In the genomic region with DNA sequence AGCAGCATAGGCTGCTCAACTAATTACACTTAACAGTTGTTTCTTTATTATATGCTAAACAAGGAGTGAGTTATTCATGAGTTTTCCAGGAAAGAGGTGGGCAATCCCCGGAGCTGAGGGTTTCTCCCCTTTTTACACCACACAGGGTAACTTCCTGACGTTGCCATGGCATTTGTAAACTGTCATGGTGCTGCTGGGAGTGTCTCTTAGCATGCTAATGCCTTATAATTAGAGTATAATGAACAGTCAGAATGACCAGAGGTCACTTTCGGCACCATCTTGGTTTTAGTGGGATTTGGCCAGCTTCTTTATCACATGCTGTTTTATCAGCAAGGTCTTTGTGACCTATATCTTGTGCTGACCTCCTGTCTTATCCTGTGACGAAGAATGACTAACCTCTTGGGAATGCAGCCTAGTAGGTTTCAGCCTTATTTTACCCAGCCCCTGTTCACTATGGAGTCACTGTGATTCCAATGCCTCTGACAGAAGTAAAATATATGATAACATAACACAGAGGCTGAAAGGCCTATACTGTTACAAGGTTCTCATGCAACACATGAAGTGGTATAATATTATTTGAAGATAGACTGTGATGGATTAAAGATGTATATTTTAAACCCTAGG, we compare ENCODE assay signal across 9 cellular contexts. TPM values are rescaled to one million over a fixed set of nuclear protein-coding genes. Genes with fewer than 3 reads are reported as not detected.
DNase-seq lines count a peak whose midpoint lies in the region; ATAC-seq lines count a peak whose summit lies in the region.
"Had no signal": no experiment of that assay in that cellular context is flagged by ENCODE, and none has a peak within 500 bp of the region (broad histone marks: within the 10 kb centered on the region; RNA-seq: fewer than 3 reads in every experiment).

No MANE protein-coding gene starts in this region.

- intact Hi-C loops in activated CD4-positive, alpha-beta memory T cell treated with anti-CD3 and anti-CD28 coated beads for 36 hours (cut with micrococcal nuclease) = loop anchor here (1.0 kb wide), 3 partner anchors 8 to 12 kb away; no protein-coding TSS in a partner anchor

- no peaks in the 10 kb centered on the region for H3K9me3 Mint-ChIP-seq in activated CD4-positive, alpha-beta memory T cell treated with anti-CD3 and anti-CD28 coated beads for 36 hours
- H3K9me3 Mint-ChIP-seq: CD8-positive, alpha-beta memory T cell had no signal

- CTCF ChIA-PET in activated CD4-positive, alpha-beta memory T cell treated with anti-CD3 and anti-CD28 coated beads for 36 hours (lab: Charles Lee) = no interaction called here

- H3K4me1 Mint-ChIP-seq in activated CD4-positive, alpha-beta memory T cell treated with anti-CD3 and anti-CD28 coated beads for 36 hours (ENCODE audit: low read depth) = peaks cover 23% of the 10 kb centered on the region

- peaks cover 7% of the 10 kb centered on the region for H3K36me3 Mint-ChIP-seq in activated CD4-positive, alpha-beta memory T cell treated with anti-CD3 and anti-CD28 coated beads for 36 hours

- DNase-seq in A172 (ENCODE audit: low spot score) (peak; percentile 78), iPS DF 19.7 (ENCODE audit: low read depth, low spot score) (peak; percentile 47), AML-193 (lab: John Stamatoyannopoulos, UW) (no peak), NCI-H82 (lab: John Stamatoyannopoulos, UW) (no peak), NCI-H774 (lab: John Stamatoyannopoulos, UW) (no peak)
- DNase-seq in activated CD4-positive, alpha-beta memory T cell treated with anti-CD3 and anti-CD28 coated beads for 36 hours = peak; percentile 79
- DNase-seq: CD8-positive, alpha-beta memory T cell had no signal

- H3K27ac Mint-ChIP-seq in activated CD4-positive, alpha-beta memory T cell treated with anti-CD3 and anti-CD28 coated beads for 36 hours = peak overlapping the region; percentile 45
- H3K27ac Mint-ChIP-seq: CD8-positive, alpha-beta memory T cell had no signal

- POLR2A ChIA-PET in activated CD4-positive, alpha-beta memory T cell treated with anti-CD3 and anti-CD28 coated beads for 36 hours (lab: Charles Lee) = interaction anchor here (0.8 to 1.0 kb wide), 2 partner anchors 9 to 12 kb away, joined by 5 read pairs; no protein-coding TSS in a partner anchor

- ATAC-seq in HG02798 (IDR thresholded peaks at IDR 0.05; ENCODE audit: poor library complexity, unreplicated experiment) (peak; percentile 35), HG03571 (IDR thresholded peaks at IDR 0.05; ENCODE audit: unreplicated experiment) (no peak)

- H3K4me3 Mint-ChIP-seq in activated CD4-positive, alpha-beta memory T cell treated with anti-CD3 and anti-CD28 coated beads for 36 hours = no peak overlapping the region
- H3K4me3 Mint-ChIP-seq: CD8-positive, alpha-beta memory T cell had no signal

- H3K27me3 Mint-ChIP-seq in activated CD4-positive, alpha-beta memory T cell treated with anti-CD3 and anti-CD28 coated beads for 36 hours = no peaks in the 10 kb centered on the region
- H3K27me3 Mint-ChIP-seq: CD8-positive, alpha-beta memory T cell had no signal

RNA-seq across cellular contexts. Expression of a gene that starts 41.3 kb away (rescaled TPM):
- total RNA-seq in A172 (2014; rRNA removed; shearing (Covaris generic)) = 69.4 and 133 TPM in 2 replicates
- total RNA-seq in activated CD4-positive, alpha-beta memory T cell treated with anti-CD3 and anti-CD28 coated beads for 36 hours = 10 to 100 TPM; 47.9 to 56.2 TPM

Comparison
In these comparisons a context has a peak if more than half of its experiments do, and no peak if none do; other contexts are left out.
1. DNase-seq: peak in A172 (single experiment), activated CD4-positive, alpha-beta memory T cell treated with anti-CD3 and anti-CD28 coated beads for 36 hours (single experiment) and iPS DF 19.7 (single experiment); none in AML-193 (0 of 2), NCI-H82 (single experiment) and NCI-H774 (single experiment).